ENCODE assay signal across 2 cellular contexts in genomic region chr10:110898391-110898790, GRCh38.
TF ChIP-seq lines count a peak whose summit lies in the region.

No MANE protein-coding gene starts in this region.

TF ChIP-seq in IMR-90, 13 proteins besides CTCF, POLR2A, EP300 and RAD21:
- TF ChIP-seq CHD1 (IDR thresholded peaks at IDR 0.05; ENCODE audit: low read depth, low read length) (no peak), RCOR1 (IDR thresholded peaks at IDR 0.05; ENCODE audit: insufficient replicate concordance, low read length) (no peak), NFE2L2 (IDR thresholded peaks at IDR 0.05; ENCODE audit: low read depth, low read length) (no peak), SMC3 (IDR thresholded peaks at IDR 0.05; ENCODE audit: low read depth, low read length) (no peak), CEBPB (IDR thresholded peaks at IDR 0.05; ENCODE audit: low read depth, low read length) (no peak), RFX5 (IDR thresholded peaks at IDR 0.05; ENCODE audit: low read depth, low read length) (no peak), FOS (IDR thresholded peaks at IDR 0.05; ENCODE audit: low read depth, low read length) (no peak), USF2 (IDR thresholded peaks at IDR 0.05; ENCODE audit: low read depth, low read length) (no peak), BHLHE40 (IDR thresholded peaks at IDR 0.05; ENCODE audit: low read depth, low read length) (no peak), ELK1 (IDR thresholded peaks at IDR 0.05; ENCODE audit: borderline replicate concordance, low read depth, low read length) (no peak), MAZ (IDR thresholded peaks at IDR 0.05; ENCODE audit: borderline replicate concordance, low read depth, low read length) (no peak), MXI1 (IDR thresholded peaks at IDR 0.05; ENCODE audit: borderline replicate concordance, low read depth, low read length) (no peak), MAFK (IDR thresholded peaks at IDR 0.05; ENCODE audit: low read depth, low read length) (no peak)

TF ChIP-seq in endothelial cell of umbilical vein, 7 proteins besides CTCF, POLR2A, EP300 and RAD21:
- TF ChIP-seq JUN (IDR thresholded peaks at IDR 0.05; ENCODE audit: borderline replicate concordance, insufficient read depth, insufficient read length, low read depth) (no peak), GATA2 (IDR thresholded peaks at IDR 0.05; ENCODE audit: insufficient read depth, insufficient read length, low read depth, low read length) (no peak), POLR2AphosphoS5 (IDR thresholded peaks at IDR 0.05; ENCODE audit: insufficient read depth, low read depth, low read length) (no peak), EZH2 (IDR thresholded peaks at IDR 0.05; ENCODE audit: borderline replicate concordance, low read depth, low read length, severe bottlenecking) (no peak), MYC (IDR thresholded peaks at IDR 0.05; ENCODE audit: low read depth, low read length) (no peak), FOS (IDR thresholded peaks at IDR 0.05; ENCODE audit: borderline replicate concordance, insufficient read depth, low read length) (no peak), MAX (IDR thresholded peaks at IDR 0.05; ENCODE audit: insufficient read depth, insufficient read length) (no peak)
